In genomic region chr17:38465420-38466345, GRCh38 we compare ENCODE assay signal across 9 cellular contexts. TPM values are rescaled to one million over a fixed set of nuclear protein-coding genes. Genes with fewer than 3 reads are reported as not detected.
A peak's percentile ranks its signal among the peaks of the same experiment; 100 is the strongest.
DNase-seq lines count a peak whose midpoint lies in the region; ATAC-seq and TF ChIP-seq lines count a peak whose summit lies in the region.
"Had no signal": no experiment of that assay in that cellular context is flagged by ENCODE, and none has a peak within 500 bp of the region (broad histone marks: within the 10 kb centered on the region; RNA-seq: fewer than 3 reads in every experiment).

No MANE protein-coding gene starts in this region.

- in situ Hi-C loops in transverse colon (cut with MboI; ENCODE audit: low pct_ligation_motif_present in 1 of 4, low pct_unique_long_range_greater_than_20kb in 1 of 4, low sequenced_read_pairs in 3 of 4) = no loop called here

- TF ChIP-seq CTCF in lower leg skin (IDR thresholded peaks at IDR 0.05) (no peak), transverse colon (IDR thresholded peaks at IDR 0.05) (no peak)

- intact Hi-C loops in lower leg skin (cut with DNase I; ENCODE audit: low total_unique reads) = no loop called here
- intact Hi-C loops in transverse colon (cut with DNase I; ENCODE audit: low total_unique reads) = loop anchor here (5.0 kb wide), 1 partner anchor 43 kb away; no protein-coding TSS in a partner anchor

- H3K4me1 ChIP-seq in HUES6 (ENCODE audit: control insufficient read depth, insufficient read depth, low read length) = peaks cover 21% of the 10 kb centered on the region; the same call in 1 of the 2 replicates
- H3K4me1 ChIP-seq in transverse colon = peaks cover 5 to 31% (median 25%) of the 10 kb centered on the region in 4 donors

- WGBS in lower leg skin, 2 donors = 53 to 55% methylated on average over 23 of the region's 23 CpGs
- 50 to 54% methylated on average over 1 to 23 of the region's 23 CpGs for WGBS in transverse colon (ENCODE audit: low coverage in 1 of 2), 2 donors

- DNase-seq in lower leg skin (ENCODE audit: low spot score in 2 of 2) = peak in 1 of 2 donors; percentile 92
- DNase-seq in transverse colon = peak; percentile 36
- DNase-seq in GDM1 (lab: John Stamatoyannopoulos, UW) = no peak
- DNase-seq in foreskin melanocyte = no peak
- DNase-seq: activated CD8-positive, alpha-beta memory T cell treated with anti-CD3 and anti-CD28 coated beads, Interleukin-2, amount 50 U/mL, for 48 hours had no signal

- H3K9ac ChIP-seq in HUES6 (ENCODE audit: low read length) = no peak overlapping the region

- H3K36me3 ChIP-seq in HUES6 (ENCODE audit: control insufficient read depth, insufficient read depth, low read length) (peaks cover 75% of the 10 kb centered on the region), transverse colon (no peaks in the 10 kb centered on the region)

- H3K4me3 ChIP-seq in HUES6 (ENCODE audit: low read depth, low read length) = no peak overlapping the region
- H3K4me3 ChIP-seq in lower leg skin (ENCODE audit: low read depth, poor library complexity, severe bottlenecking) = peak overlapping the region; percentile 14
- H3K4me3 ChIP-seq in transverse colon = peak overlapping the region; percentile 21 to 55 (median 38)

- ATAC-seq in GM18861 (IDR thresholded peaks at IDR 0.05; ENCODE audit: unreplicated experiment) = no peak
- ATAC-seq in GM19455 (IDR thresholded peaks at IDR 0.05; ENCODE audit: unreplicated experiment) = no peak

- H3K27ac ChIP-seq in HUES6 (ENCODE audit: low read depth, low read length) (peak overlapping the region; percentile 6; the same call in 1 of the 2 replicates), cingulate gyrus (ENCODE audit: low read depth, low read length) (peak overlapping the region; percentile 91), transverse colon (peak overlapping the region; percentile 88 to 93 (median 90))

- H3K9me3 ChIP-seq in HUES6 (ENCODE audit: control insufficient read depth, insufficient read depth, low read depth, low read length) (no peaks in the 10 kb centered on the region), transverse colon (no peaks in the 10 kb centered on the region)

- TF ChIP-seq EP300 in transverse colon (IDR thresholded peaks at IDR 0.05; ENCODE audit: low read depth) = no peak

- no peak for TF ChIP-seq POLR2A in lower leg skin (IDR thresholded peaks at IDR 0.05)
- no peak for TF ChIP-seq POLR2A in transverse colon (IDR thresholded peaks at IDR 0.05)

- H3K27me3 ChIP-seq in HUES6 (ENCODE audit: control insufficient read depth, insufficient read depth, low read length) = no peaks in the 10 kb centered on the region
- no peaks in the 10 kb centered on the region for H3K27me3 ChIP-seq in transverse colon

RNA-seq across cellular contexts. Expression of gene ARHGAP23, which starts 37.4 kb away (rescaled TPM):
- total RNA-seq in lower leg skin (100 to 1,000 TPM; 127 to 201 (median 149) TPM), transverse colon (10 to 100 TPM in 3 of 4 donors, 1 to 10 TPM in 1; 4.5 to 21.7 (median 17.0) TPM)

Comparison
In these comparisons a context has a peak if more than half of its experiments do, and no peak if none do; other contexts are left out.
1. H3K27ac ChIP-seq: peak in every context shown above with its lines; median percentile 91 in cingulate gyrus; 90 in transverse colon; 6 in HUES6.
2. RNA of gene ARHGAP23, which starts 37.4 kb away (total RNA-seq): 127 to 201 TPM in lower leg skin; 4.5 to 21.7 TPM in transverse colon; every median in the first group is over 4 times any median in the second.